Comparison of ENCODE assay signal across 12 cellular contexts in genomic region chr19:19777692-19778091, GRCh38. TPM values are rescaled to one million over a fixed set of nuclear protein-coding genes. Genes with fewer than 3 reads are reported as not detected.
A peak's percentile ranks its signal among the peaks of the same experiment; 100 is the strongest.
DNase-seq lines count a peak whose midpoint lies in the region; ATAC-seq and TF ChIP-seq lines count a peak whose summit lies in the region.
"Had no signal": no experiment of that assay in that cellular context is flagged by ENCODE, and none has a peak within 500 bp of the region (broad histone marks: within the 10 kb centered on the region; RNA-seq: fewer than 3 reads in every experiment).

No MANE protein-coding gene starts in this region.

- H3K4me3 Mint-ChIP-seq in brain (peak overlapping the region; percentile 97 to 100 (median 99)), nephron progenitor cell (peak overlapping the region; percentile 98)

- peak; percentile 35 for TF ChIP-seq CTCF in DND-41 (IDR thresholded peaks at IDR 0.05; ENCODE audit: borderline replicate concordance, extremely low read depth, low read length, poor library complexity, severe bottlenecking)
- TF ChIP-seq CTCF in Loucy (conservative IDR thresholded peaks at IDR 0.05; ENCODE audit: low read length) = peak; percentile 51
- TF ChIP-seq CTCF in brain (conservative IDR thresholded peaks at IDR 0.05) = no peak
- no peak for TF ChIP-seq CTCF in nephron progenitor cell (IDR thresholded peaks at IDR 0.05)

- peaks cover 63% of the 10 kb centered on the region for H3K4me1 Mint-ChIP-seq in brain
- H3K4me1 Mint-ChIP-seq in nephron progenitor cell = peaks cover 31% of the 10 kb centered on the region

- H3K4me1 ChIP-seq in DND-41 (ENCODE audit: insufficient read depth, low read length) (peaks cover 42% of the 10 kb centered on the region), Loucy (ENCODE audit: insufficient read depth, low read length, poor library complexity, severe bottlenecking) (peaks cover 32% of the 10 kb centered on the region)

- H3K9ac ChIP-seq in DND-41 (ENCODE audit: low read depth, low read length) (peak overlapping the region; percentile 64), Loucy (ENCODE audit: low read depth, low read length, poor library complexity, severe bottlenecking) (peak overlapping the region; percentile 85)

- H3K27ac Mint-ChIP-seq in brain (peak overlapping the region in 3 of 5 experiments; percentile 24 to 98 (median 97)), nephron progenitor cell (no peak overlapping the region)

- intact Hi-C loops in left cardiac atrium (cut with DNase I) (no loop called here), posterior cingulate gyrus (cut with DNase I) (loop anchor here (5.0 kb wide), 3 partner anchors 40 to 115 kb away; partner anchors contain the start of genes ATP13A1 and ZNF253)

- H3K36me3 ChIP-seq in DND-41 (ENCODE audit: insufficient read depth, low read length) (peaks cover 11% of the 10 kb centered on the region), Loucy (ENCODE audit: insufficient read depth, low read length) (no peaks in the 10 kb centered on the region)

- H3F3A ChIP-seq in Loucy (ENCODE audit: low read depth) = no peaks in the 10 kb centered on the region

- H3K79me2 ChIP-seq in DND-41 (ENCODE audit: insufficient read depth, low read length) (peaks cover 67% of the 10 kb centered on the region), Loucy (ENCODE audit: insufficient read depth, low read length) (peaks cover 22% of the 10 kb centered on the region)

- peak overlapping the region in 1 of 2 experiments; percentile 85; a peak in 3 of 4 replicates for H3K4me3 ChIP-seq in DND-41 (ENCODE audit: low read depth in 1 of 2, low read length in 2 of 2)
- H3K4me3 ChIP-seq in Loucy (ENCODE audit: low read length, poor library complexity, severe bottlenecking) = peak overlapping the region; percentile 93

- no peaks in the 10 kb centered on the region for H3K9me2 ChIP-seq in Loucy (replicated peaks; ENCODE audit: low read depth, low read length)

- H4K20me1 ChIP-seq in DND-41 (ENCODE audit: insufficient read depth, low read length) (no peaks in the 10 kb centered on the region), Loucy (ENCODE audit: insufficient read depth, low read length, poor library complexity, severe bottlenecking) (no peaks in the 10 kb centered on the region)

- H3K9me3 Mint-ChIP-seq in brain = peaks cover 5 to 27% (median 7%) of the 10 kb centered on the region in 5 experiments
- peaks cover 62% of the 10 kb centered on the region for H3K9me3 Mint-ChIP-seq in nephron progenitor cell

- ATAC-seq in DND-41 (ENCODE audit: insufficient read depth, low read depth) (no peak), left cardiac atrium (no peak)

- H3K9me3 ChIP-seq in DND-41 (ENCODE audit: insufficient read depth, low read length, severe bottlenecking) = no peaks in the 10 kb centered on the region
- H3K9me3 ChIP-seq in Loucy (ENCODE audit: insufficient read depth, low read depth, low read length) = no peaks in the 10 kb centered on the region

- H3K27ac ChIP-seq in DND-41 (ENCODE audit: low read length) = peak overlapping the region; percentile 83; the same call in 1 of the 2 replicates

- H3K27me3 Mint-ChIP-seq in brain (peaks cover 14% of the 10 kb centered on the region), nephron progenitor cell (ENCODE audit: low read depth, poor library complexity) (peaks cover 6% of the 10 kb centered on the region)

- H3K36me3 Mint-ChIP-seq in brain (peaks cover 44% of the 10 kb centered on the region), nephron progenitor cell (ENCODE audit: low read depth) (peaks cover 49% of the 10 kb centered on the region)

- no peaks in the 10 kb centered on the region for H3K27me3 ChIP-seq in DND-41 (ENCODE audit: insufficient read depth, low read length, poor library complexity)
- no peaks in the 10 kb centered on the region for H3K27me3 ChIP-seq in Loucy (ENCODE audit: insufficient read depth, low read length, poor library complexity, severe bottlenecking)

- peak overlapping the region; percentile 91 for H3K4me2 ChIP-seq in DND-41 (ENCODE audit: insufficient read depth, low read length)
- H3K4me2 ChIP-seq in Loucy (ENCODE audit: low read depth, low read length, poor library complexity, severe bottlenecking) = peak overlapping the region; percentile 97

- H2AFZ ChIP-seq in DND-41 (ENCODE audit: low read depth, low read length) (no peak overlapping the region), Loucy (ENCODE audit: low read length) (no peak overlapping the region)

- DNase-seq in DND-41 = no peak
- no peak for DNase-seq in nephron progenitor cell
- no peak for DNase-seq in NCI-H2029 treated with DMSO at 0.1 percent for 48 hours (lab: John Stamatoyannopoulos, UW)
- DNase-seq in NK-92 treated with Interleukin-12 subunit alpha and Interleukin-12 subunit beta, amount 100 ng/mL, for 24 hours (lab: John Stamatoyannopoulos, UW) = no peak
- no peak for DNase-seq in left cardiac atrium
- DNase-seq in posterior cingulate gyrus = no peak
- DNase-seq: amygdala, EL, foreskin melanocyte, NCI-H2107 had no signal

RNA-seq across cellular contexts. Expression of gene ZNF506, which starts 43.9 kb away (rescaled TPM):
- polyA plus RNA-seq in brain (ENCODE audit: insufficient read depth, low read depth, low replicate concordance) = 14.4 TPM
- 10 to 100 TPM; 12.5 to 12.8 TPM for total RNA-seq in left cardiac atrium

RNA-seq across cellular contexts. Expression of gene ZNF14, which starts 44.8 kb away (rescaled TPM):
- 1.4 TPM for polyA plus RNA-seq in brain (ENCODE audit: insufficient read depth, low read depth, low replicate concordance)
- total RNA-seq in left cardiac atrium = 1 to 10 TPM; 4.6 to 4.7 TPM

Comparison
In these comparisons a context has a peak if more than half of its experiments do, and no peak if none do; other contexts are left out.
1. CTCF ChIP-seq: peak in DND-41 (single experiment) and Loucy (single experiment); none in brain (0 of 2) and nephron progenitor cell (single experiment).